21 cellular contexts compared by ENCODE assay signal in the genomic region with DNA sequence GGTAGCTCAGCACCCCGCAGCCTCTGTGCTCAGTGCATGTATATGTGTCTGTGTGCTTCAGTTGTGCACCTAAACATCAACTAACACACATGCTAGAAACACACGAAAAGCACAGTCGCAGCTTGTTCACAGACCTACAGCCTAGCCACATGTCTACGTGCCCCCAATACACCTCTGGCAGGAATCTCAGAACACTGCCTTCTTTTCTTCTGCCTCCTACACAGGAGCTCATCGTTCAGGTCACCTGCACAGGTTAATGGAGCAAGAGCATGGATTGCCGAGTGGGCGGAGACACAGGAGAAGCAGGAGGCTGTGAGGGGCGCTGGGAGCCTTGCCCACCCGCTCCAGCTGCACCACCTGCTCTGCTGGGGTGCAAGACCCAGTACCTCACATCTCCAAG. TPM values are rescaled to one million over a fixed set of nuclear protein-coding genes. Genes with fewer than 3 reads are reported as not detected.
DNase-seq lines count a peak whose midpoint lies in the region; ATAC-seq and TF ChIP-seq lines count a peak whose summit lies in the region.
"Had no signal": no experiment of that assay in that cellular context is flagged by ENCODE, and none has a peak within 500 bp of the region (broad histone marks: within the 10 kb centered on the region; RNA-seq: fewer than 3 reads in every experiment).

No MANE protein-coding gene starts in this region.

- H3K4me1 Mint-ChIP-seq in mesothelial cell of epicardium, result peaks cover 20% of the 10 kb centered on the region

- no peaks in the 10 kb centered on the region for H3K27me3 Mint-ChIP-seq in mesothelial cell of epicardium (ENCODE audit: low read depth)
- H3K27me3 Mint-ChIP-seq: CD4-positive, CD25-positive, alpha-beta regulatory T cell had no signal

- no peak for DNase-seq in left ventricle myocardium inferior
- DNase-seq in heart right ventricle, result no peak
- no peak for DNase-seq in epithelial cell of prostate (ENCODE audit: low read depth, low spot score)
- DNase-seq in mesothelial cell of epicardium (ENCODE audit: low spot score in 2 of 2, unreplicated experiment in 2 of 2), result no peak
- no peak for DNase-seq in stimulated activated CD4-positive, alpha-beta T cell treated with anti-CD3 and anti-CD28 coated beads, Interleukin-4, amount 100 ng/mL, for 1 hour
- no peak for DNase-seq in HK-2 (ENCODE audit: unreplicated experiment)
- DNase-seq: CD4-positive, CD25-positive, alpha-beta regulatory T cell; DMS53; GM23248; H9; HFFc6; KBM-7; MV-4-11; NCI-H1105 treated with DMSO at 0.1 percent for 48 hours; NCI-H2029; NCI-H226; NCI-H524; NCI-H774; SHP77 treated with DMSO at 0.1 percent for 48 hours had no signal

- H3K27ac Mint-ChIP-seq in mesothelial cell of epicardium, result peak overlapping the region; percentile 12
- H3K27ac Mint-ChIP-seq: CD4-positive, CD25-positive, alpha-beta regulatory T cell; HFFc6 had no signal

- H3K9me3 ChIP-seq in left ventricle myocardium inferior (replicated peaks) (no peaks in the 10 kb centered on the region), heart right ventricle (no peaks in the 10 kb centered on the region)
- H3K9me3 ChIP-seq: BLaER1 had no signal

- TF ChIP-seq CTCF in left ventricle myocardium inferior (IDR thresholded peaks at IDR 0.05; ENCODE audit: borderline replicate concordance) (no peak), heart right ventricle (IDR thresholded peaks at IDR 0.05) (no peak), mesothelial cell of epicardium (IDR thresholded peaks at IDR 0.05; ENCODE audit: unreplicated experiment) (no peak)

- no peaks in the 10 kb centered on the region for H3K9me3 Mint-ChIP-seq in mesothelial cell of epicardium
- H3K9me3 Mint-ChIP-seq: H9, HFFc6 had no signal

- 94% methylated on average over 9 of the region's 9 CpGs for WGBS in heart right ventricle, 2 donors

- peaks cover 11% of the 10 kb centered on the region for H3K36me3 Mint-ChIP-seq in mesothelial cell of epicardium

- H3K27me3 ChIP-seq in left ventricle myocardium inferior (ENCODE audit: low read depth) (no peaks in the 10 kb centered on the region), heart right ventricle (no peaks in the 10 kb centered on the region)

- H3K27ac ChIP-seq in left ventricle myocardium inferior (replicated peaks) (peak overlapping the region; percentile 83), heart right ventricle (peak overlapping the region in 1 of 10 donors; percentile 20), epithelial cell of prostate (peak overlapping the region; percentile 75)
- H3K27ac ChIP-seq: BLaER1, GM23248 had no signal

- H3K4me3 ChIP-seq in left ventricle myocardium inferior (no peak overlapping the region), heart right ventricle (no peak overlapping the region)
- H3K4me3 ChIP-seq: BLaER1, GM23248 had no signal

- no peak overlapping the region for H3K4me3 Mint-ChIP-seq in mesothelial cell of epicardium
- H3K4me3 Mint-ChIP-seq: CD4-positive, CD25-positive, alpha-beta regulatory T cell; H9; HFFc6 had no signal

- intact Hi-C loops in left ventricle myocardium inferior (cut with micrococcal nuclease) (loop anchor here (10.0 kb wide), 1 partner anchor 66 kb away; the partner anchor contains the start of genes LZIC and NMNAT1), heart right ventricle (cut with DNase I) (loop anchor here in 8 of 10 donors (5.0 to 10.0 kb wide), 6 partner anchors 34 to 244 kb away; partner anchors contain the start of genes UBE4B (in 5 of the 8), LZIC (in 2 of the 8), NMNAT1 (in 2 of the 8) and CTNNBIP1 (in 1 of the 8))

- H3K4me1 ChIP-seq in left ventricle myocardium inferior (peaks cover 62% of the 10 kb centered on the region), heart right ventricle (peaks cover 7 to 67% (median 40%) of the 10 kb centered on the region in 9 donors)

- no peak for ATAC-seq in heart right ventricle
- no peak for ATAC-seq in GM21825 (IDR thresholded peaks at IDR 0.05; ENCODE audit: unreplicated experiment)

- H3K36me3 ChIP-seq in left ventricle myocardium inferior, result no peaks in the 10 kb centered on the region
- H3K36me3 ChIP-seq in heart right ventricle, result peaks cover 0 to 14% (median 0%) of the 10 kb centered on the region in 9 donors
- H3K36me3 ChIP-seq: BLaER1 had no signal

RNA-seq across cellular contexts. Expression of gene CTNNBIP1, which starts 31.6 kb away (rescaled TPM):
- total RNA-seq in left ventricle myocardium inferior (42.6 TPM), heart right ventricle (10 to 100 TPM; 26.5 to 69.4 (median 37.3) TPM), mesothelial cell of epicardium (49.7 to 52.6 TPM (median 51.5 TPM) in 3 replicates)
- polyA plus RNA-seq in heart right ventricle, result 10 to 100 TPM; 26.6 to 43.5 TPM

RNA-seq across cellular contexts. Expression of gene CLSTN1, which starts 54.7 kb away (rescaled TPM):
- total RNA-seq in left ventricle myocardium inferior, result 63.5 TPM
- 10 to 100 TPM; 41.7 to 79.8 (median 64.2) TPM for total RNA-seq in heart right ventricle
- polyA plus RNA-seq in heart right ventricle, result 10 to 100 TPM; 37.1 to 37.4 TPM
- total RNA-seq in mesothelial cell of epicardium, result 125 to 127 TPM (median 127 TPM) in 3 replicates
